In genomic region chr12:47686645-47687240, GRCh38 we compare ENCODE assay signal across 8 cellular contexts. TPM values are rescaled to one million over a fixed set of nuclear protein-coding genes. Genes with fewer than 3 reads are reported as not detected.
DNase-seq lines count a peak whose midpoint lies in the region; ATAC-seq and TF ChIP-seq lines count a peak whose summit lies in the region.
"Had no signal": no experiment of that assay in that cellular context is flagged by ENCODE, and none has a peak within 500 bp of the region (broad histone marks: within the 10 kb centered on the region; RNA-seq: fewer than 3 reads in every experiment).

No MANE protein-coding gene starts in this region.

- intact Hi-C loops in HCT116 (cut with micrococcal nuclease) (loop anchor here (1.0 to 10.0 kb wide), 5 partner anchors 34 to 1342 kb away; no protein-coding TSS in a partner anchor), PC-3 (cut with micrococcal nuclease) (loop anchor here (1.0 kb wide), 3 partner anchors 34 to 654 kb away; no protein-coding TSS in a partner anchor), colonic mucosa (cut with DNase I) (loop anchor here (10.0 kb wide), 1 partner anchor 652 kb away; no protein-coding TSS in a partner anchor)

- no peaks in the 10 kb centered on the region for H3F3A ChIP-seq in PC-3 (ENCODE audit: low read length, unreplicated experiment)

- H3K4me2 ChIP-seq in HCT116 (ENCODE audit: low read length) (no peak overlapping the region), PC-3 (ENCODE audit: low read length) (no peak overlapping the region)

- no peaks in the 10 kb centered on the region for H3K79me2 ChIP-seq in HCT116 (ENCODE audit: insufficient read depth, low read length)
- H3K79me2 ChIP-seq in PC-3 (ENCODE audit: low read length): no peaks in the 10 kb centered on the region

- no peaks in the 10 kb centered on the region for H3K4me1 ChIP-seq in HCT116 (ENCODE audit: control insufficient read depth in 1 of 2, insufficient read depth in 2 of 2, low read length in 2 of 2)
- no peaks in the 10 kb centered on the region for H3K4me1 ChIP-seq in PC-3 (ENCODE audit: insufficient read depth, low read length)
- no peaks in the 10 kb centered on the region for H3K4me1 ChIP-seq in colonic mucosa

- H3K4me3 ChIP-seq in HCT116 (replicated peaks in 1 of 2; ENCODE audit: low read depth in 1 of 2, low read length in 2 of 2) (no peak overlapping the region), PC-3 (ENCODE audit: low read length) (no peak overlapping the region), colonic mucosa (no peak overlapping the region)
- H3K4me3 ChIP-seq: skin epidermis had no signal

- H2AFZ ChIP-seq in HCT116 (ENCODE audit: low read depth, low read length, poor library complexity, severe bottlenecking): no peak overlapping the region
- H2AFZ ChIP-seq in PC-3 (ENCODE audit: low read length): no peak overlapping the region

- DNase-seq in Daoy (ENCODE audit: low read depth) (peak; percentile 21), HCT116 (ENCODE audit: low read depth, low spot score) (peak; percentile 18), PC-3 (peak; percentile 55), colonic mucosa (no peak), middle frontal gyrus (ENCODE audit: extremely low spot score, low spot score) (peak; percentile 35), activated gamma-delta T cell (lab: John Stamatoyannopoulos, UW) (no peak), GDM1 (lab: John Stamatoyannopoulos, UW) (no peak)

- H3K36me3 ChIP-seq in HCT116 (ENCODE audit: control insufficient read depth in 1 of 2, insufficient read depth in 2 of 2, low read length in 2 of 2) (peaks cover 4 to 19% of the 10 kb centered on the region in 2 experiments; a peak in 2 of 4 replicates), PC-3 (ENCODE audit: low read depth, low read length) (peaks cover 11% of the 10 kb centered on the region), colonic mucosa (no peaks in the 10 kb centered on the region)

- H3K27me3 ChIP-seq in HCT116 (ENCODE audit: insufficient read depth, low read length) (no peaks in the 10 kb centered on the region), PC-3 (ENCODE audit: low read length) (no peaks in the 10 kb centered on the region), colonic mucosa (no peaks in the 10 kb centered on the region)

- H3K9ac ChIP-seq in HCT116 (ENCODE audit: low read length) (no peak overlapping the region), PC-3 (ENCODE audit: low read length) (no peak overlapping the region), colonic mucosa (ENCODE audit: low read depth in 2 of 2, low read length in 2 of 2) (no peak overlapping the region)

- RAD21 ChIA-PET in HCT116 (lab: Charles Lee; ENCODE audit: low non-redundant PET in 1 of 2, low total read pairs in 2 of 2, uncharacterized antibody in 2 of 2, unreplicated experiment in 2 of 2): interaction anchor here (0.7 to 1.4 kb wide), 5 partner anchors 29 to 654 kb away, joined by 3 read pairs; no protein-coding TSS in a partner anchor

- no peak overlapping the region for H3K27ac ChIP-seq in HCT116 (ENCODE audit: low read depth, low read length)
- no peak overlapping the region for H3K27ac ChIP-seq in PC-3 (ENCODE audit: low read length)
- H3K27ac ChIP-seq in colonic mucosa: no peak overlapping the region
- H3K27ac ChIP-seq: skin epidermis had no signal

- BruUV-seq in HCT116 (replicated peaks; lab: Mats Ljungman, UMichigan): no TSS peak
- no TSS peak for BruUV-seq in PC-3 (replicated peaks; lab: Mats Ljungman, UMichigan)

- peak; percentile 75 for ATAC-seq in HCT116
- no peak for ATAC-seq in PC-3

- CTCF ChIA-PET in HCT116 (lab: Charles Lee) (interaction anchor here (0.6 to 2.3 kb wide), 11 partner anchors 9 to 665 kb away, joined by 3 to 22 read pairs (median 3); no protein-coding TSS in a partner anchor), PC-3 (lab: Charles Lee) (interaction anchor here (0.5 to 1.2 kb wide), 5 partner anchors 19 to 654 kb away, joined by 3 to 10 read pairs (median 3); partner anchors contain the start of gene RPAP3)

- TF ChIP-seq RAD21 in HCT116 (IDR thresholded peaks at IDR 0.05; ENCODE audit: low read depth): peak; percentile 73

- POLR2A ChIA-PET in HCT116 (lab: Charles Lee): no interaction called here
- POLR2A ChIA-PET in PC-3 (lab: Charles Lee; ENCODE audit: unreplicated experiment): no interaction called here

- H3K9me3 ChIP-seq in HCT116 (ENCODE audit: control insufficient read depth in 1 of 2, insufficient read depth in 1 of 2, low read depth in 1 of 2, low read length in 2 of 2) (no peaks in the 10 kb centered on the region), PC-3 (ENCODE audit: low read length) (no peaks in the 10 kb centered on the region), colonic mucosa (no peaks in the 10 kb centered on the region)

- TF ChIP-seq CTCF in HCT116 (IDR thresholded peaks at IDR 0.05 in 2 of 3, conservative IDR thresholded peaks at IDR 0.05 in 1 of 3; ENCODE audit: borderline replicate concordance in 1 of 3, insufficient read depth in 1 of 3, low read depth in 2 of 3, low read length in 2 of 3) (peak; percentile 62 to 66 (median 63); a peak in 5 of 6 replicates), PC-3 (conservative IDR thresholded peaks at IDR 0.05; ENCODE audit: low read depth, low read length) (peak; percentile 72), colonic mucosa (IDR thresholded peaks at IDR 0.05) (peak; percentile 37)

- TF ChIP-seq POLR2A in HCT116 (IDR thresholded peaks at IDR 0.05; ENCODE audit: borderline replicate concordance, extremely low read depth, insufficient read depth, insufficient read length): no peak

- H3K9me2 ChIP-seq in HCT116 (ENCODE audit: insufficient read depth) (no peaks in the 10 kb centered on the region), PC-3 (replicated peaks; ENCODE audit: low read length) (no peaks in the 10 kb centered on the region)

- H4K20me1 ChIP-seq in HCT116 (ENCODE audit: insufficient read depth) (no peaks in the 10 kb centered on the region), PC-3 (ENCODE audit: low read length) (no peaks in the 10 kb centered on the region)

TF ChIP-seq in HCT116, 20 proteins besides CTCF, POLR2A, EP300 and RAD21:
- TF ChIP-seq YY1 (IDR thresholded peaks at IDR 0.05; ENCODE audit: extremely low read depth, insufficient replicate concordance, low read depth, low read length) (no peak), ELF1 (IDR thresholded peaks at IDR 0.05; ENCODE audit: borderline replicate concordance, low read depth) (no peak)

RNA-seq across cellular contexts. Expression of gene RPAP3, which starts 19.1 kb away (rescaled TPM):
- 58.5 and 60.9 TPM in 2 replicates for total RNA-seq in Daoy (2014; rRNA removed; shearing (Covaris generic))
- total RNA-seq in HCT116 (2021; ENCODE audit: unreplicated experiment): 48.3 TPM
- polyA plus RNA-seq in HCT116 (2012): 8.1 and 12.7 TPM in 2 replicates
- 20.3 and 22.1 TPM in 2 replicates for total RNA-seq in PC-3 (2014; rRNA removed)
- total RNA-seq in colonic mucosa: 10 to 100 TPM; 16.7 to 17.0 TPM

RNA-seq across cellular contexts. Expression of gene ENDOU, which starts 38.5 kb away (rescaled TPM):
- total RNA-seq in Daoy (2014; rRNA removed; shearing (Covaris generic)): 0.11 TPM in 1 of 2 replicates, not detected in the other
- not detected for total RNA-seq in HCT116 (2021; ENCODE audit: unreplicated experiment)
- 0.08 TPM in 1 of 2 replicates, not detected in the other for polyA plus RNA-seq in HCT116 (2012)
- not detected in 2 replicates for total RNA-seq in PC-3 (2014; rRNA removed)
- total RNA-seq in colonic mucosa: not detected

Comparison
In these comparisons a context has a peak if more than half of its experiments do, and no peak if none do; other contexts are left out.
1. DNase-seq: peak in Daoy (single experiment), HCT116 (single experiment), PC-3 (single experiment) and middle frontal gyrus (single experiment); none in colonic mucosa (single experiment), activated gamma-delta T cell (single experiment) and GDM1 (single experiment).
2. Peak in every context shown above with its lines, with median percentiles within 50 percentile points of each other: CTCF ChIP-seq.